13 cellular contexts compared by ENCODE assay signal in the genomic region with DNA sequence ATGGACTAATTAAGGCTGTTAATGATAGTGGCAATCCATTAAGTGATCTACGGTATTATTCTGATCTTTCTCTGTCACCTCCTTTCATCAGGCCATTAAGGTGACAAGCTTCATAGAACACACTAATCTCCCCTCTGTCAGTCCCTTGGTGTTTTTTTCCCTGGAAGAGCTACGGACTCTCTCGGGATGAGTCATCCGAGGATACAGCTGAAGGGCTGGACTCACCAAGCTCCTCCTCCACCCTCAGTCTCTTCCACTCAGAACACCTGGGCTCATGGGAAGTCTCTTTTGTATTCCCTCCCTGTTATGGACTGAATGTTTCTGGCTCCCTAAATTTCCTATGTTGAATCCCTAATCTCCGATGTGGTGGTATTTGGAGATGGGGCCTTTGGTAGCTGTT.
"Had no signal": no experiment of that assay in that cellular context is flagged by ENCODE, and none has a peak within 500 bp of the region (broad histone marks: within the 10 kb centered on the region; RNA-seq: fewer than 3 reads in every experiment).

No MANE protein-coding gene starts in this region.

- H3K9me3 ChIP-seq: esophagus muscularis mucosa, ovary, thoracic aorta had no signal

- ATAC-seq: activated CD4-positive, CD25-positive, alpha-beta regulatory T cell treated with anti-CD3 and anti-CD28 coated beads, Interleukin-2, amount 50 U/mL, for 24 hours; activated CD8-positive, alpha-beta memory T cell treated with anti-CD3 and anti-CD28 coated beads, Interleukin-2, amount 10 ng/mL, durations not matched to agents 7 days and 5 days; T-helper 17 cell had no signal

- DNase-seq: activated CD4-positive, alpha-beta T cell treated with anti-CD3 and anti-CD28 coated beads, Interleukin-2, amount 50 U/mL, for 48 hours; activated CD8-positive, alpha-beta memory T cell treated with anti-CD3 and anti-CD28 coated beads, Interleukin-2, amount 10 ng/mL, durations not matched to agents 7 days and 5 days; activated effector memory CD4-positive, alpha-beta T cell treated with Interleukin-2 at 50 U/mL for 16 hours; activated T-cell treated with anti-CD3 and anti-CD28 coated beads, Interleukin-2, amount 50 U/mL, for 24 hours; cerebellar nuclear complex; glutamatergic neuron; ovary; stimulated activated CD4-positive, alpha-beta T cell treated with anti-CD3 and anti-CD28 coated beads, Interleukin-4, amount 100 ng/mL, for 1 hour; stimulated activated CD8-positive, alpha-beta memory T cell treated with anti-CD3 and anti-CD28 coated beads, Interleukin-4, amount 100 ng/mL, for 48 hours; T-helper 17 cell had no signal

- H3K27ac ChIP-seq: esophagus muscularis mucosa, ovary, thoracic aorta had no signal

- H3K4me3 ChIP-seq: esophagus muscularis mucosa, ovary, thoracic aorta had no signal

- H3K36me3 ChIP-seq: esophagus muscularis mucosa, ovary, thoracic aorta had no signal

- H3K27me3 ChIP-seq: esophagus muscularis mucosa, ovary had no signal
